Comparison of ENCODE assay signal across 9 cellular contexts in the genomic region with DNA sequence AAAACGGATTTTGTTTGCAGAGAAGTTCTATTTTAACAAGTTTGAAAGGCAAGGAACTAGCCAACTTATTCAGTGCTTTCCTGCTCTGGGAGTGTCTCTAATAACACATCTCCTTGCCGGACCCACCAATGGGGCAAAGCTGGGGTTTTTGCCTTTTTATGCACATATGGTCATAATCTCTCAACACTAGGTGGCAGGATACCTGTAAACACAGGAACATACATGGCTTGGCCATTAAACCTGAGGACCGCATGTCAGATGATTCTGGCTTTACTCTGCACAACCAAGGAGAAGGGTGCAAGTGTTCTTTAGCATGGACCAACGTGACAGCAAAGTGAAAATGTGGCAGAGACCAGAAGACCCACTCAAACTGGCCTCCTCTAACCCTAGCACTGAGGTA. TPM values are rescaled to one million over a fixed set of nuclear protein-coding genes. Genes with fewer than 3 reads are reported as not detected.
DNase-seq lines count a peak whose midpoint lies in the region; ATAC-seq lines count a peak whose summit lies in the region.
"Had no signal": no experiment of that assay in that cellular context is flagged by ENCODE, and none has a peak within 500 bp of the region (broad histone marks: within the 10 kb centered on the region; RNA-seq: fewer than 3 reads in every experiment).

No MANE protein-coding gene starts in this region.

- H3K27me3 ChIP-seq in trophoblast cell (ENCODE audit: insufficient read depth, low read length), result no peaks in the 10 kb centered on the region

- H3K27ac Mint-ChIP-seq in stimulated activated naive CD8-positive, alpha-beta T cell treated with anti-CD3 and anti-CD28 coated beads, Interleukin-15, amount 100 ng/mL, for 72 hours, result peak overlapping the region in 1 of 2 donors; percentile 27
- H3K27ac Mint-ChIP-seq: activated naive CD8-positive, alpha-beta T cell had no signal

- no peak overlapping the region for H3K14ac ChIP-seq in trophoblast cell (ENCODE audit: low read length)

- no peak overlapping the region for H2BK120ac ChIP-seq in trophoblast cell (ENCODE audit: insufficient read depth, low read length, poor library complexity)

- no peak overlapping the region for H4K8ac ChIP-seq in trophoblast cell (ENCODE audit: low read depth, low read length)

- H3K9me3 Mint-ChIP-seq in stimulated activated naive CD8-positive, alpha-beta T cell treated with anti-CD3 and anti-CD28 coated beads, Interleukin-15, amount 100 ng/mL, for 72 hours, result no peaks in the 10 kb centered on the region

- no peak overlapping the region for H2AK5ac ChIP-seq in trophoblast cell (ENCODE audit: low read length)

- no peak overlapping the region for H3K4me2 ChIP-seq in trophoblast cell (ENCODE audit: low read length)

- H2AFZ ChIP-seq in trophoblast cell (ENCODE audit: insufficient read depth, low read length, poor library complexity), result no peak overlapping the region

- DNase-seq in stimulated activated naive CD8-positive, alpha-beta T cell treated with anti-CD3 and anti-CD28 coated beads, Interleukin-15, amount 100 ng/mL, for 72 hours, result peak in 1 of 2 donors; percentile 7
- no peak for DNase-seq in stimulated activated naive CD8-positive, alpha-beta T cell treated with anti-CD3 and anti-CD28 coated beads, Interleukin-15, Interleukin-2, amounts not matched to agents 100 U/mL and 50 U/mL, for 24 hours
- DNase-seq in NCI-H2227 (lab: John Stamatoyannopoulos, UW; ENCODE audit: unreplicated experiment) (peak; percentile 67), cerebellum (ENCODE audit: low spot score) (peak; percentile 35), trophoblast cell (peak; percentile 19 to 80), T-helper 9 cell (no peak)
- no peak for DNase-seq in activated T-cell treated with anti-CD3 and anti-CD28 coated beads, Interleukin-2, amount 50 U/mL, for 48 hours

- H4K12ac ChIP-seq in trophoblast cell (ENCODE audit: low read depth, low read length), result no peak overlapping the region

- H3K18ac ChIP-seq in trophoblast cell (ENCODE audit: low read length), result no peak overlapping the region

- H3K36me3 ChIP-seq in trophoblast cell (ENCODE audit: control insufficient read depth in 1 of 2, insufficient read depth in 2 of 2, low read length in 2 of 2), result peaks cover 49 to 70% of the 10 kb centered on the region in 2 experiments

- H2BK5ac ChIP-seq in trophoblast cell (ENCODE audit: low read depth, low read length, poor library complexity), result no peak overlapping the region

- H3K9ac ChIP-seq in trophoblast cell (ENCODE audit: low read length), result no peak overlapping the region

- H3K79me2 ChIP-seq in trophoblast cell (ENCODE audit: control insufficient read depth, insufficient read depth, low read length, poor library complexity), result peaks cover 8% of the 10 kb centered on the region

- ATAC-seq in stimulated activated naive CD8-positive, alpha-beta T cell treated with anti-CD3 and anti-CD28 coated beads, Interleukin-15, amount 100 ng/mL, for 72 hours, result peak; percentile 19
- ATAC-seq in stimulated activated naive CD8-positive, alpha-beta T cell treated with anti-CD3 and anti-CD28 coated beads, Interleukin-15, Interleukin-2, amounts not matched to agents 100 U/mL and 50 U/mL, for 24 hours, result no peak
- ATAC-seq in esophagus mucosa, result no peak

- H3K27me3 Mint-ChIP-seq in stimulated activated naive CD8-positive, alpha-beta T cell treated with anti-CD3 and anti-CD28 coated beads, Interleukin-15, amount 100 ng/mL, for 72 hours, result no peaks in the 10 kb centered on the region
- H3K27me3 Mint-ChIP-seq: activated naive CD8-positive, alpha-beta T cell had no signal

- H3K9me3 ChIP-seq in trophoblast cell (ENCODE audit: insufficient read depth, low read depth, low read length), result no peaks in the 10 kb centered on the region

- H4K91ac ChIP-seq in trophoblast cell (ENCODE audit: low read depth, low read length), result no peak overlapping the region

- H3K27ac ChIP-seq in trophoblast cell (ENCODE audit: low read depth, low read length), result no peak overlapping the region

- H3K4me1 ChIP-seq in trophoblast cell (ENCODE audit: control insufficient read depth in 1 of 2, insufficient read depth in 2 of 2, low read length in 2 of 2), result peaks cover 3 to 4% of the 10 kb centered on the region in 2 experiments

- WGBS in trophoblast cell (ENCODE audit: extremely low coverage, insufficient coverage, insufficient read length), result no CpG with 5 or more reads among the region's 4 CpGs

- no peak overlapping the region for H3K4me3 Mint-ChIP-seq in stimulated activated naive CD8-positive, alpha-beta T cell treated with anti-CD3 and anti-CD28 coated beads, Interleukin-15, amount 100 ng/mL, for 72 hours
- H3K4me3 Mint-ChIP-seq: activated naive CD8-positive, alpha-beta T cell had no signal

- H3K23ac ChIP-seq in trophoblast cell (ENCODE audit: low read length), result no peak overlapping the region

- peaks cover 8% of the 10 kb centered on the region for H3K79me1 ChIP-seq in trophoblast cell (ENCODE audit: low read length)

- H3K4me1 Mint-ChIP-seq in stimulated activated naive CD8-positive, alpha-beta T cell treated with anti-CD3 and anti-CD28 coated beads, Interleukin-15, amount 100 ng/mL, for 72 hours, result peaks cover 15% of the 10 kb centered on the region

- H3K4ac ChIP-seq in trophoblast cell (ENCODE audit: low read depth, low read length), result no peak overlapping the region

- no peak overlapping the region for H3K4me3 ChIP-seq in trophoblast cell (ENCODE audit: low read depth, low read length)

- H2BK12ac ChIP-seq in trophoblast cell (ENCODE audit: low read length), result no peak overlapping the region

RNA-seq across cellular contexts. Expression of gene TMEM9, which starts 4.9 kb away (rescaled TPM):
- total RNA-seq in cerebellum, result 47.4 TPM
- 56.8 and 61.8 TPM in 2 replicates for polyA plus RNA-seq in trophoblast cell (2013)
- total RNA-seq in esophagus mucosa, result 28.2 TPM

RNA-seq across cellular contexts. Expression of gene ASCL5, which starts 22.4 kb away (rescaled TPM):
- not detected for total RNA-seq in cerebellum
- 0.04 and 0.05 TPM in 2 replicates for polyA plus RNA-seq in trophoblast cell (2013)
- not detected for total RNA-seq in esophagus mucosa

RNA-seq across cellular contexts. Expression of gene CACNA1S, which starts 37.2 kb away (rescaled TPM):
- total RNA-seq in cerebellum, result 0.09 TPM
- 0.03 and 0.04 TPM in 2 replicates for polyA plus RNA-seq in trophoblast cell (2013)
- not detected for total RNA-seq in esophagus mucosa

RNA-seq across cellular contexts. Expression of gene IGFN1, which starts 41.2 kb away (rescaled TPM):
- total RNA-seq in cerebellum (0.09 TPM), esophagus mucosa (0.12 TPM)
- polyA plus RNA-seq in trophoblast cell (2013), result 0.04 and 0.10 TPM in 2 replicates

Comparison
In these comparisons a context has a peak if more than half of its experiments do, and no peak if none do; other contexts are left out.
1. DNase-seq: peak in NCI-H2227 (single experiment), cerebellum (single experiment) and trophoblast cell (2 of 2); none in stimulated activated naive CD8-positive, alpha-beta T cell treated with anti-CD3 and anti-CD28 coated beads, Interleukin-15, Interleukin-2, amounts not matched to agents 100 U/mL and 50 U/mL, for 24 hours (single experiment), T-helper 9 cell (single experiment) and activated T-cell treated with anti-CD3 and anti-CD28 coated beads, Interleukin-2, amount 50 U/mL, for 48 hours (0 of 2).